Comparison of ENCODE assay signal across 31 cellular contexts in genomic region chr10:116873134-116873533, GRCh38. TPM values are rescaled to one million over a fixed set of nuclear protein-coding genes. Genes with fewer than 3 reads are reported as not detected.
"Had no signal": no experiment of that assay in that cellular context is flagged by ENCODE, and none has a peak within 500 bp of the region (broad histone marks: within the 10 kb centered on the region; RNA-seq: fewer than 3 reads in every experiment).

No MANE protein-coding gene starts in this region.

- H3K9ac ChIP-seq: neural progenitor cell, parathyroid adenoma had no signal

- H3K27me3 ChIP-seq: neural progenitor cell, right lobe of liver had no signal

- H3K36me3 Mint-ChIP-seq: immature natural killer cell; stimulated activated effector memory CD8-positive, alpha-beta T cell treated with anti-CD3 and anti-CD28 coated beads, Interleukin-12 subunit alpha, Interleukin-12 subunit beta, amount 100 ng/mL, for 72 hours; type B pancreatic cell had no signal

- ATAC-seq: effector memory CD8-positive, alpha-beta T cell; heart right ventricle; left colon; left ventricle myocardium superior; lower lobe of right lung; right lobe of liver; stimulated activated effector memory CD8-positive, alpha-beta T cell treated with anti-CD3 and anti-CD28 coated beads, Interleukin-12 subunit alpha, Interleukin-12 subunit beta, amount 100 ng/mL, for 72 hours had no signal

- DNase-seq: cerebellar nuclear complex; cortex of kidney; effector memory CD8-positive, alpha-beta T cell; erythroblast; esophagus squamous epithelium; foreskin melanocyte; glutamatergic neuron; heart right ventricle; hippocampal formation; immature natural killer cell; islet precursor cell; kidney glomerular epithelial cell; left colon; left ventricle myocardium superior; lower lobe of right lung; right lobe of liver; stimulated activated CD4-positive, alpha-beta T cell treated with anti-CD3 and anti-CD28 coated beads, Interleukin-12 subunit alpha, Interleukin-12 subunit beta, amount 100 ng/mL, for 4 hours; stimulated activated CD4-positive, alpha-beta T cell treated with anti-CD3 and anti-CD28 coated beads, Interleukin-1b, Interleukin-23, amount 100 ng/mL, for 48 hours; stimulated activated CD4-positive, alpha-beta T cell treated with anti-CD3 and anti-CD28 coated beads, Interleukin-4, amount 100 ng/mL, for 24 hours; stimulated activated naive CD4-positive, alpha-beta T cell treated with Interleukin-2 at 50 U/mL for 16 hours; stomach; tibial artery had no signal

- H3K4me1 ChIP-seq: esophagus squamous epithelium, heart right ventricle, lower lobe of right lung, stomach, tibial artery had no signal

- H3K4me1 Mint-ChIP-seq: immature natural killer cell; nephron; stimulated activated effector memory CD8-positive, alpha-beta T cell treated with anti-CD3 and anti-CD28 coated beads, Interleukin-12 subunit alpha, Interleukin-12 subunit beta, amount 100 ng/mL, for 72 hours had no signal

- H3K4me3 Mint-ChIP-seq: effector memory CD8-positive, alpha-beta T cell; immature natural killer cell; nephron; neural progenitor cell; stimulated activated effector memory CD8-positive, alpha-beta T cell treated with anti-CD3 and anti-CD28 coated beads, Interleukin-12 subunit alpha, Interleukin-12 subunit beta, amount 100 ng/mL, for 72 hours; type B pancreatic cell had no signal

- H3K36me3 ChIP-seq: esophagus squamous epithelium, heart right ventricle, lower lobe of right lung, neural progenitor cell, right lobe of liver, stomach, tibial artery had no signal

- H3K4me3 ChIP-seq: esophagus squamous epithelium, heart right ventricle, lower lobe of right lung, neural progenitor cell, right lobe of liver, smooth muscle cell, stomach, tibial artery had no signal

- H3K27ac Mint-ChIP-seq: effector memory CD8-positive, alpha-beta T cell; immature natural killer cell; nephron; neural progenitor cell; progenitor cell of endocrine pancreas; stimulated activated effector memory CD8-positive, alpha-beta T cell treated with anti-CD3 and anti-CD28 coated beads, Interleukin-12 subunit alpha, Interleukin-12 subunit beta, amount 100 ng/mL, for 72 hours; type B pancreatic cell had no signal

- FAIRE-seq: endometrium had no signal

- H3K27me3 Mint-ChIP-seq: progenitor cell of endocrine pancreas had no signal

- H3K9me3 Mint-ChIP-seq: nephron had no signal

- H3K9me3 ChIP-seq: esophagus squamous epithelium, heart right ventricle, lower lobe of right lung, right lobe of liver, stomach, tibial artery had no signal

- H3K27ac ChIP-seq: esophagus squamous epithelium, heart right ventricle, lower lobe of right lung, neural progenitor cell, parathyroid adenoma, right lobe of liver, stomach, tibial artery had no signal

RNA-seq across cellular contexts. Expression of gene ENO4, which starts 23.8 kb away (rescaled TPM):
- total RNA-seq: mononuclear cell, right lobe of liver had no signal
- polyA plus RNA-seq: heart right ventricle, immature natural killer cell had no signal
